Comparison of ENCODE assay signal across 19 cellular contexts in the genomic region with DNA sequence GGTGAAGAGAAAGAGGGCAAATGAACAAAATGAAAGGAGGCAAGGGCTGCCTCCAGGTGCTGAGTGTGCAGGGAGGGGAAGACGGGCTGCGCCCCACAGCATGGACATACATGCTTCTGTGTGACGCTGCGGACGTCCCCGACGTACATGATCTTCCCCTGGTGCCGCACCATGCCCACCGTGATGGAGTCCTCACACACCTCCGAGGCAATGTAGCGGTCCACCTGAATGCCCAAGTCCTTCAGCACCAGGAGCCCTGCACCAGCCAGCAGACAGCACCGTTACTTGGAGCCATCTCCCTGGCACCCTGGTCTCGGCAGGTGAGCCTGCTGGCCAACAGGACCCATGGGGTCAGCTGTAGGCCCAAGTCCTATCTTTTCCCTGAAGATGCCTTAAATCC.
"Had no signal": no experiment of that assay in that cellular context is flagged by ENCODE, and none has a peak within 500 bp of the region (broad histone marks: within the 10 kb centered on the region; RNA-seq: fewer than 3 reads in every experiment).

No MANE protein-coding gene starts in this region.

- FAIRE-seq: endothelial cell of umbilical vein had no signal

- DNase-seq: colonic mucosa; dermis blood vessel endothelial cell; erythroblast; foreskin keratinocyte; head of caudate nucleus; hippocampal formation; kidney glomerular epithelial cell; mesendoderm; naive B cell; nephron progenitor cell; stimulated activated CD4-positive, alpha-beta T cell treated with anti-CD3 and anti-CD28 coated beads, Interleukin-2, amount 100 ng/mL, for 48 hours; stimulated activated naive CD4-positive, alpha-beta T cell treated with Interleukin-2 at 50 U/mL for 16 hours; testis; upper lobe of right lung had no signal

- H3K9me3 ChIP-seq: colonic mucosa, neutrophil, right atrium auricular region, testis, tibial nerve, upper lobe of right lung had no signal

- H3K4me3 ChIP-seq: colonic mucosa, right atrium auricular region, smooth muscle cell, testis, tibial nerve, upper lobe of right lung had no signal

- ATAC-seq: foreskin keratinocyte, upper lobe of right lung had no signal

- H3K27me3 ChIP-seq: colonic mucosa, foreskin keratinocyte, neutrophil, right atrium auricular region, testis, tibial nerve, upper lobe of right lung had no signal

- H3K27ac ChIP-seq: colonic mucosa, foreskin keratinocyte, neutrophil, right atrium auricular region, testis, tibial nerve, upper lobe of right lung had no signal

- H3K4me2 ChIP-seq: smooth muscle cell had no signal

- H3K4me1 ChIP-seq: colonic mucosa, foreskin keratinocyte, tibial nerve, upper lobe of right lung had no signal
